Comparison of ENCODE assay signal across 8 cellular contexts in the genomic region with DNA sequence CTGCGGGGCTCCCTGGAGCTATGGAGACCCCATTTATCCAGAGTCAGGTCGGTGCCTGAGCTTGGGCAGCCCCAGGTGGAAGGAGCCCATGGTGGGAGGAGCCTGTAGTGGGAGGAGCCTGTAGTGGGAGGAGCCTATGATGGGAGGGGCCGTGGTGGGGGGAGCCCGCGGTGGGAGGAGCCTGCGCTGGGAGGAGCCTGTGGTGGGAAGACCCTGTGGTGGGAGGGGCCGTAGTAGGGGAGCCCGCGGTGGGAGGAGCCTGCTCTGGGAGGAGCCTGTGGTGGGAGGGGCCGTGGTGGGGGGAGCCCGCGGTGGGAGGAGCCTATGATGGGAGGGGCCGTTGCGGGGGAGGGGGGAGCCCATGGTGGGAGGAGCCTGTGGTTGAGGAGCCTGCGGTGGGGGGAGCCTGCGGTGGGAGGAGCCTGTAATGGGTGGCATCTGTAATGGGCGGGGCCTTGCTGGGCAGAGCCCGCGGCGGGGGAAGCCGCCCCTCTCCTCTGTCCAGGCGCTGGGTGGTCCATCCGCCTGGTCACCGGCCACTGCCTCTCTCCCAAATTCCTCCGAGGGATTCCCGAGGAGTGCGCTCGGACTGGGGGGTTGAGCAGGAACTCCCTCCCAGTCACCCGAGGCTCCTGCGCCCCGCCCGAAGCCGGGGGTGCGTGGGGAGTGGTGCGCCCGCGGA. TPM values are rescaled to one million over a fixed set of nuclear protein-coding genes. Genes with fewer than 3 reads are reported as not detected.
DNase-seq lines count a peak whose midpoint lies in the region; ATAC-seq and TF ChIP-seq lines count a peak whose summit lies in the region.

No MANE protein-coding gene starts in this region.

- no peak overlapping the region for H3K4me3 Mint-ChIP-seq in endothelial cell (ENCODE audit: unreplicated experiment)

- no peak for TF ChIP-seq CTCF in GM12865 (IDR thresholded peaks at IDR 0.05; ENCODE audit: insufficient read depth, low read depth, low read length, missing control alignments)
- TF ChIP-seq CTCF in endothelial cell (IDR thresholded peaks at IDR 0.05; ENCODE audit: unreplicated experiment): no peak

- no peaks in the 10 kb centered on the region for H3K9me3 Mint-ChIP-seq in endothelial cell (ENCODE audit: unreplicated experiment)

- peak overlapping the region in 1 of 2 donors; percentile 48 for H3K9ac ChIP-seq in mucosa of rectum (ENCODE audit: low read depth in 1 of 2, low read length in 2 of 2)

- no peaks in the 10 kb centered on the region for H3K36me3 ChIP-seq in mucosa of rectum (ENCODE audit: control insufficient read depth in 2 of 2, insufficient read depth in 2 of 2, low read length in 2 of 2)

- H3K9me3 ChIP-seq in mucosa of rectum (ENCODE audit: control insufficient read depth in 2 of 2, low read length in 2 of 2): no peaks in the 10 kb centered on the region

- H3K27ac Mint-ChIP-seq in endothelial cell (ENCODE audit: unreplicated experiment): no peak overlapping the region

- no peaks in the 10 kb centered on the region for H3K36me3 Mint-ChIP-seq in endothelial cell (ENCODE audit: low read depth, unreplicated experiment)

- no peaks in the 10 kb centered on the region for H3K4me1 Mint-ChIP-seq in endothelial cell (ENCODE audit: unreplicated experiment)

- H3K27ac ChIP-seq in mucosa of rectum (ENCODE audit: low read depth in 2 of 2, low read length in 2 of 2): no peak overlapping the region

- ATAC-seq in HG02981 (IDR thresholded peaks at IDR 0.05; ENCODE audit: unreplicated experiment) (peak; percentile 40), HG02623 (IDR thresholded peaks at IDR 0.05; ENCODE audit: unreplicated experiment) (no peak)

- DNase-seq in GM12865 (ENCODE audit: low read depth) (peak; percentile 94), NCI-H82 treated with DMSO at 0.1 percent for 48 hours (lab: John Stamatoyannopoulos, UW; ENCODE audit: unreplicated experiment) (peak; percentile 55), endothelial cell (ENCODE audit: low spot score) (peak; percentile 94)
- peak; percentile 52 to 90 (median 79) for DNase-seq in activated CD8-positive, alpha-beta memory T cell treated with anti-CD3 and anti-CD28 coated beads for 48 hours (ENCODE audit: low read depth in 2 of 3, low spot score in 2 of 3)
- DNase-seq in stimulated activated CD8-positive, alpha-beta memory T cell treated with anti-CD3 and anti-CD28 coated beads, Interleukin-7, amount 100 ng/mL, for 24 hours (ENCODE audit: low read depth): peak; percentile 71

- peaks cover 7 to 9% of the 10 kb centered on the region in 2 donors for H3K27me3 ChIP-seq in mucosa of rectum (ENCODE audit: control insufficient read depth in 2 of 2, insufficient read depth in 2 of 2, low read length in 2 of 2)

- H3K4me1 ChIP-seq in mucosa of rectum (ENCODE audit: control insufficient read depth in 2 of 2, insufficient read depth in 2 of 2, low read length in 2 of 2): peaks cover 3 to 6% of the 10 kb centered on the region in 2 donors

- H3K27me3 Mint-ChIP-seq in endothelial cell (ENCODE audit: unreplicated experiment): peaks cover 2% of the 10 kb centered on the region

- peak overlapping the region; percentile 65 for H3K4me3 ChIP-seq in GM12865 (ENCODE audit: low read depth, low read length)
- peak overlapping the region; percentile 48 to 57 for H3K4me3 ChIP-seq in mucosa of rectum (ENCODE audit: low read length in 2 of 2)

RNA-seq across cellular contexts. Expression of gene FNDC11, which starts 0.6 kb away (rescaled TPM):
- total RNA-seq in endothelial cell (ENCODE audit: unreplicated experiment): 1.3 TPM

RNA-seq across cellular contexts. Expression of gene SRMS, which starts 5.8 kb away (rescaled TPM):
- total RNA-seq in endothelial cell (ENCODE audit: unreplicated experiment): not detected

RNA-seq across cellular contexts. Expression of gene PTK6, which starts 16.2 kb away (rescaled TPM):
- not detected for total RNA-seq in endothelial cell (ENCODE audit: unreplicated experiment)

RNA-seq across cellular contexts. Expression of gene HELZ2, which starts 20.6 kb away (rescaled TPM):
- 15.3 TPM for total RNA-seq in endothelial cell (ENCODE audit: unreplicated experiment)

RNA-seq across cellular contexts. Expression of gene PPDPF, which starts 32.8 kb away (rescaled TPM):
- 151 TPM for total RNA-seq in endothelial cell (ENCODE audit: unreplicated experiment)
